ENCODE assay signal across 12 cellular contexts in the genomic region with DNA sequence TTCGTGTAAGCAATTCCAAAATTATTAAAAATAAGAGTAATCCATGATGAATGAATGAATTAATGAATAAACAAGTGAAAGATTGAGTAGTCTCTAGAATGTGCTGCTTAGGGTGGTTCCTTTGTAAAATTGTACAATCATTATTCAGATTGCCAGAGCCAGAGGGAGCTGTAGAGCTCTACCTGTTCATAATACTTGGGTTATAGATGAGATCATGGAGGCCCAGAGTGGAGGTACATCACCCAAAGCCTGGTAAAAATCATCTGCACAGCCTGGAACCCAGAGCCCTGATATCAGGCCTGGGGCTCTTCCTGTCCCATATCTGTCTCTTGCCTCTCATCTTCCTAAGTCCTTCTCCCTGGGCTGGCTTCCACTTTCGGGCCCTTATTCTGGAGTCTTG.
DNase-seq lines count a peak whose midpoint lies in the region; ATAC-seq, FAIRE-seq and TF ChIP-seq lines count a peak whose summit lies in the region.
"Had no signal": no experiment of that assay in that cellular context is flagged by ENCODE, and none has a peak within 500 bp of the region (broad histone marks: within the 10 kb centered on the region; RNA-seq: fewer than 3 reads in every experiment).

No MANE protein-coding gene starts in this region.

- TF ChIP-seq POLR2A in H54 (IDR thresholded peaks at IDR 0.05; ENCODE audit: low read depth, low read length), result no peak

- no peak overlapping the region for H3K4me3 Mint-ChIP-seq in activated CD4-positive, alpha-beta T cell treated with anti-CD3 and anti-CD28 coated beads, Interleukin-2, amount 10 ng/mL, durations not matched to agents 7 days and 5 days
- no peak overlapping the region for H3K4me3 Mint-ChIP-seq in activated B cell treated with CpG ODN at 0.5 μM for 24 hours
- H3K4me3 Mint-ChIP-seq in naive thymus-derived CD8-positive, alpha-beta T cell, result no peak overlapping the region

- H3K27me3 Mint-ChIP-seq in activated CD4-positive, alpha-beta T cell treated with anti-CD3 and anti-CD28 coated beads, Interleukin-2, amount 10 ng/mL, durations not matched to agents 7 days and 5 days, result peaks cover 13% of the 10 kb centered on the region
- H3K27me3 Mint-ChIP-seq in activated B cell treated with CpG ODN at 0.5 μM for 24 hours, result peaks cover 11% of the 10 kb centered on the region
- peaks cover 14 to 83% (median 43%) of the 10 kb centered on the region in 5 donors for H3K27me3 Mint-ChIP-seq in naive thymus-derived CD8-positive, alpha-beta T cell

- intact Hi-C loops in activated B cell treated with CpG ODN at 0.5 μM for 24 hours (cut with micrococcal nuclease), result no loop called here

- POLR2A ChIA-PET in activated CD4-positive, alpha-beta T cell treated with anti-CD3 and anti-CD28 coated beads, Interleukin-2, amount 10 ng/mL, durations not matched to agents 7 days and 5 days (lab: Charles Lee), result no interaction called here
- POLR2A ChIA-PET in activated B cell treated with CpG ODN at 0.5 μM for 24 hours (lab: Charles Lee), result interaction anchor here (1.3 to 2.5 kb wide), 3 partner anchors 132 to 347 kb away, joined by 3 to 11 read pairs (median 5); a partner anchor contains a TSS
- POLR2A ChIA-PET in naive thymus-derived CD8-positive, alpha-beta T cell (lab: Charles Lee), result interaction anchor here (2.2 to 2.5 kb wide), 2 partner anchors 10 to 350 kb away, joined by 5 to 9 read pairs; no protein-coding TSS in a partner anchor

- no peak for FAIRE-seq in H54 (lab: Jason Lieb, UNC)

- peak; percentile 19 to 33 for DNase-seq in activated CD4-positive, alpha-beta T cell treated with anti-CD3 and anti-CD28 coated beads for 4 hours
- no peak for DNase-seq in activated CD4-positive, alpha-beta T cell treated with anti-CD3 and anti-CD28 coated beads, Interleukin-2, amount 10 ng/mL, durations not matched to agents 7 days and 5 days
- DNase-seq in HT-29 (ENCODE audit: low spot score), result peak; percentile 50
- no peak for DNase-seq in activated B cell treated with CpG ODN at 0.5 μM for 24 hours
- DNase-seq in naive thymus-derived CD8-positive, alpha-beta T cell, result peak in 2 of 10 donors; percentile 30 to 33
- no peak for DNase-seq in activated gamma-delta T cell treated with Interleukin-2 at 50 U/mL for 16 hours
- no peak for DNase-seq in H54 (ENCODE audit: insufficient read length, low spot score)
- DNase-seq: central memory CD4-positive, alpha-beta T cell; heart right ventricle; KG1; stimulated activated CD4-positive, alpha-beta T cell treated with anti-CD3 and anti-CD28 coated beads, Interleukin-15, amount 100 ng/mL, for 24 hours had no signal

- peak; percentile 28 for ATAC-seq in activated B cell treated with CpG ODN at 0.5 μM for 24 hours (ENCODE audit: low read depth)
- peak; percentile 64 to 68 for ATAC-seq in naive thymus-derived CD8-positive, alpha-beta T cell
- ATAC-seq in HG03280 (IDR thresholded peaks at IDR 0.05; ENCODE audit: unreplicated experiment), result no peak
- ATAC-seq: heart right ventricle had no signal

- no peak for TF ChIP-seq CTCF in activated B cell treated with CpG ODN at 0.5 μM for 24 hours (IDR thresholded peaks at IDR 0.05)

- H3K9me3 Mint-ChIP-seq in activated CD4-positive, alpha-beta T cell treated with anti-CD3 and anti-CD28 coated beads, Interleukin-2, amount 10 ng/mL, durations not matched to agents 7 days and 5 days, result peaks cover 27% of the 10 kb centered on the region
- H3K9me3 Mint-ChIP-seq in activated B cell treated with CpG ODN at 0.5 μM for 24 hours, result peaks cover 11% of the 10 kb centered on the region
- H3K9me3 Mint-ChIP-seq in naive thymus-derived CD8-positive, alpha-beta T cell, result peaks cover 0 to 13% (median 8%) of the 10 kb centered on the region in 9 donors

- no peak overlapping the region for H3K27ac Mint-ChIP-seq in activated CD4-positive, alpha-beta T cell treated with anti-CD3 and anti-CD28 coated beads, Interleukin-2, amount 10 ng/mL, durations not matched to agents 7 days and 5 days
- H3K27ac Mint-ChIP-seq in activated B cell treated with CpG ODN at 0.5 μM for 24 hours, result no peak overlapping the region
- H3K27ac Mint-ChIP-seq in naive thymus-derived CD8-positive, alpha-beta T cell, result peak overlapping the region in 1 of 10 donors; percentile 60

- CTCF ChIA-PET in activated CD4-positive, alpha-beta T cell treated with anti-CD3 and anti-CD28 coated beads, Interleukin-2, amount 10 ng/mL, durations not matched to agents 7 days and 5 days (lab: Charles Lee), result interaction anchor here (1.3 to 3.2 kb wide), 3 partner anchors 15 to 30 kb away, joined by 3 to 12 read pairs (median 5); no protein-coding TSS in a partner anchor
- CTCF ChIA-PET in activated B cell treated with CpG ODN at 0.5 μM for 24 hours (lab: Charles Lee), result interaction anchor here (1.1 to 1.3 kb wide), 3 partner anchors 11 to 736 kb away, joined by 3 to 4 read pairs (median 3); a partner anchor contains a TSS

- peaks cover 69% of the 10 kb centered on the region for H3K4me1 Mint-ChIP-seq in activated CD4-positive, alpha-beta T cell treated with anti-CD3 and anti-CD28 coated beads, Interleukin-2, amount 10 ng/mL, durations not matched to agents 7 days and 5 days
- H3K4me1 Mint-ChIP-seq in activated B cell treated with CpG ODN at 0.5 μM for 24 hours, result peaks cover 26% of the 10 kb centered on the region
- H3K4me1 Mint-ChIP-seq in naive thymus-derived CD8-positive, alpha-beta T cell, result peaks cover 14 to 53% (median 31%) of the 10 kb centered on the region in 4 donors

- peaks cover 41% of the 10 kb centered on the region for H3K36me3 Mint-ChIP-seq in activated CD4-positive, alpha-beta T cell treated with anti-CD3 and anti-CD28 coated beads, Interleukin-2, amount 10 ng/mL, durations not matched to agents 7 days and 5 days (ENCODE audit: low read depth)
- peaks cover 4% of the 10 kb centered on the region for H3K36me3 Mint-ChIP-seq in activated B cell treated with CpG ODN at 0.5 μM for 24 hours (ENCODE audit: low read depth)
- peaks cover 0 to 8% (median 4%) of the 10 kb centered on the region in 3 donors for H3K36me3 Mint-ChIP-seq in naive thymus-derived CD8-positive, alpha-beta T cell

Comparison
In these comparisons a context has a peak if more than half of its experiments do, and no peak if none do; other contexts are left out.
1. DNase-seq: peak in activated CD4-positive, alpha-beta T cell treated with anti-CD3 and anti-CD28 coated beads for 4 hours (2 of 2) and HT-29 (single experiment); none in activated CD4-positive, alpha-beta T cell treated with anti-CD3 and anti-CD28 coated beads, Interleukin-2, amount 10 ng/mL, durations not matched to agents 7 days and 5 days (single experiment), activated B cell treated with CpG ODN at 0.5 μM for 24 hours (single experiment), activated gamma-delta T cell treated with Interleukin-2 at 50 U/mL for 16 hours (single experiment) and H54 (single experiment).